In genomic region chr9:127452481-127453092, GRCh38 we compare ENCODE assay signal across 8 cellular contexts. TPM values are rescaled to one million over a fixed set of nuclear protein-coding genes. Genes with fewer than 3 reads are reported as not detected.
DNase-seq lines count a peak whose midpoint lies in the region; ATAC-seq, FAIRE-seq and TF ChIP-seq lines count a peak whose summit lies in the region.

No MANE protein-coding gene starts in this region.

- H3K9me3 Mint-ChIP-seq in memory B cell, result no peaks in the 10 kb centered on the region

- peak overlapping the region; percentile 97 for H3K4me2 ChIP-seq in DOHH2 (ENCODE audit: low read length)

- no peak for FAIRE-seq in bronchial epithelial cell (lab: Jason Lieb, UNC)

- H3K36me3 ChIP-seq in DOHH2 (ENCODE audit: control insufficient read depth, low read length), result peaks cover 53% of the 10 kb centered on the region
- H3K36me3 ChIP-seq in bronchial epithelial cell (ENCODE audit: control insufficient read depth, insufficient read depth, low read length), result peaks cover 39% of the 10 kb centered on the region
- no peaks in the 10 kb centered on the region for H3K36me3 ChIP-seq in uterus

- H3K27ac Mint-ChIP-seq in memory B cell, result no peak overlapping the region

- H4K20me1 ChIP-seq in DOHH2 (ENCODE audit: control insufficient read depth, insufficient read depth, low read depth, low read length), result peaks cover 22% of the 10 kb centered on the region

- peaks cover 33% of the 10 kb centered on the region for H3K4me1 Mint-ChIP-seq in memory B cell

- H3K79me2 ChIP-seq in DOHH2 (ENCODE audit: control insufficient read depth, low read length), result peaks cover 51% of the 10 kb centered on the region

- TF ChIP-seq CTCF in DOHH2 (IDR thresholded peaks at IDR 0.05; ENCODE audit: low read depth, low read length, poor library complexity, severe bottlenecking), result no peak
- TF ChIP-seq CTCF in NB4 (IDR thresholded peaks at IDR 0.05; ENCODE audit: low read depth, low read length), result no peak
- no peak for TF ChIP-seq CTCF in bronchial epithelial cell (IDR thresholded peaks at IDR 0.05; ENCODE audit: insufficient read depth, low read length, severe bottlenecking)
- TF ChIP-seq CTCF in uterus (IDR thresholded peaks at IDR 0.05), result no peak

- ATAC-seq in memory B cell (ENCODE audit: low read depth), result no peak

- H3K27ac ChIP-seq in DOHH2 (ENCODE audit: low read depth, low read length) (0 out of 2 replicates have a peak overlapping the region, but pooled peaks have one; percentile 93), uterus (peak overlapping the region in 1 of 2 donors; percentile 95)

- H3K9me2 ChIP-seq in DOHH2 (replicated peaks; ENCODE audit: control insufficient read depth, low read length), result no peaks in the 10 kb centered on the region

- TF ChIP-seq POLR2A in NB4 (IDR thresholded peaks at IDR 0.05; ENCODE audit: extremely low read depth, insufficient read length), result no peak
- TF ChIP-seq POLR2A in uterus (IDR thresholded peaks at IDR 0.05), result no peak

- H3F3A ChIP-seq in DOHH2 (ENCODE audit: control insufficient read depth, insufficient read depth), result peaks cover 38% of the 10 kb centered on the region

- no peaks in the 10 kb centered on the region for H3K27me3 Mint-ChIP-seq in memory B cell

- DNase-seq in NB4 (ENCODE audit: low read depth) (no peak), bronchial epithelial cell (ENCODE audit: low read depth) (no peak), memory B cell (ENCODE audit: low spot score in 2 of 2) (no peak), uterus (peak; percentile 31 to 53), GOT3 (lab: John Stamatoyannopoulos, UW) (no peak), epidermal melanocyte (ENCODE audit: insufficient read length, low spot score) (no peak), putamen (ENCODE audit: low spot score) (no peak)

- H3K9me3 ChIP-seq in DOHH2 (ENCODE audit: control insufficient read depth, insufficient read depth, low read length) (no peaks in the 10 kb centered on the region), uterus (no peaks in the 10 kb centered on the region)

- peak overlapping the region; percentile 95 for H3K4me3 Mint-ChIP-seq in memory B cell

- peaks cover 22% of the 10 kb centered on the region for H3K36me3 Mint-ChIP-seq in memory B cell

- intact Hi-C loops in uterus (cut with DNase I; ENCODE audit: low total_unique reads), result no loop called here

- H3K4me1 ChIP-seq in DOHH2 (ENCODE audit: control insufficient read depth, low read length), result peaks cover 36% of the 10 kb centered on the region
- peaks cover 5 to 15% of the 10 kb centered on the region in 2 donors for H3K4me1 ChIP-seq in uterus

- no peaks in the 10 kb centered on the region for H3K27me3 ChIP-seq in DOHH2 (ENCODE audit: control insufficient read depth, low read length)
- no peaks in the 10 kb centered on the region for H3K27me3 ChIP-seq in bronchial epithelial cell (ENCODE audit: control insufficient read depth, insufficient read depth, low read length)
- no peaks in the 10 kb centered on the region for H3K27me3 ChIP-seq in uterus

- H3K4me3 ChIP-seq in DOHH2 (ENCODE audit: low read length) (peak overlapping the region; percentile 98), NB4 (ENCODE audit: low read depth, low read length) (peak overlapping the region; percentile 100), bronchial epithelial cell (ENCODE audit: low read depth, low read length) (peak overlapping the region; percentile 89), uterus (peak overlapping the region; percentile 75 to 79)

RNA-seq across cellular contexts. Expression of gene LRSAM1, which starts 1.3 kb away (rescaled TPM):
- total RNA-seq in bronchial epithelial cell (5.3 and 10.9 TPM in 2 replicates), uterus (10 to 100 TPM in 2 of 4 donors, 1 to 10 TPM in 2; 6.5 to 25.9 (median 11.3) TPM)

RNA-seq across cellular contexts. Expression of gene RPL12, which starts 1.4 kb away (rescaled TPM):
- total RNA-seq in bronchial epithelial cell (2,552 and 3,707 TPM in 2 replicates), uterus (1,000 to 10,000 TPM in 3 of 4 donors, 100 to 1,000 TPM in 1; 999 to 4,423 (median 2,373) TPM)

RNA-seq across cellular contexts. Expression of gene ZNF79, which starts 28.4 kb away (rescaled TPM):
- 12.8 and 14.0 TPM in 2 replicates for total RNA-seq in bronchial epithelial cell
- total RNA-seq in uterus, result 10 to 100 TPM in 3 of 4 donors, 1 to 10 TPM in 1; 3.8 to 14.1 (median 13.4) TPM

RNA-seq across cellular contexts. Expression of gene SLC2A8, which starts 55.6 kb away (rescaled TPM):
- total RNA-seq in bronchial epithelial cell (4.5 and 7.0 TPM in 2 replicates), uterus (10 to 100 TPM in 2 of 4 donors, 1 to 10 TPM in 2; 1.8 to 45.1 (median 10.5) TPM)

Comparison
In these comparisons a context has a peak if more than half of its experiments do, and no peak if none do; other contexts are left out.
1. DNase-seq: peak in uterus (2 of 2); none in NB4 (single experiment), bronchial epithelial cell (single experiment), memory B cell (0 of 2), GOT3 (single experiment), epidermal melanocyte (single experiment) and putamen (single experiment).
2. Peak in every context shown above with its lines, with median percentiles within 50 percentile points of each other: H3K4me3 ChIP-seq.